ENCODE assay signal across 8 cellular contexts in the genomic region with DNA sequence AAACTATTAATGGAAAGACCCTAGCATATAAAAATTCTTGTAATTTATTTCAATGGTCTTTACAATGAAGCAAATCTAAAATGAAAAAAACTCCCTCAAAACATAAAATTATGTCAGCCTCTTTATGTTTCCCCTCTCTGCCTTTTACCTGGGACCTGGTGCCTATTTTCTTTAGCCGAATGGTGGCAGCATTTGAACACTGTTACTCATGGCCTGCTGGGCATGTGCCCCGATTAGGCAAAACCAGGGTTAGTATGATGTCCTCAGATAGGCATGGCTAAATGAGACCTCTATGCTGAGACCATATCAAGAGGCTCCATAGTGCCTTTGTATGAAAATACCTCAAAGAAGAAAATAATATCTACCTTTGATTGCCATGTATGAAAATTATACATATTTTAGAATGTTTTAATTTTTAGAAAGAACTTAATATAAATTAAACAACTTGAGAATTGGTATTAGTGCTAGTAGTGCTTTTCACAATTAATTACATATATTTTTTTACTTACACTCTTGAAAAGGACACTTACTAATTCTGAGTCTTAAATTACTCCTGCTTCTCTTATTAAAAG. TPM values are rescaled to one million over a fixed set of nuclear protein-coding genes. Genes with fewer than 3 reads are reported as not detected.
DNase-seq lines count a peak whose midpoint lies in the region; ATAC-seq and TF ChIP-seq lines count a peak whose summit lies in the region.

No MANE protein-coding gene starts in this region.

- no peaks in the 10 kb centered on the region for H3K4me1 ChIP-seq in DOHH2 (ENCODE audit: control insufficient read depth, low read length)
- no peaks in the 10 kb centered on the region for H3K4me1 ChIP-seq in SK-N-SH (ENCODE audit: control insufficient read depth in 1 of 2, insufficient read depth in 2 of 2, low read depth in 1 of 2, low read length in 1 of 2)
- peaks cover 0 to 15% (median 4%) of the 10 kb centered on the region in 4 donors for H3K4me1 ChIP-seq in sigmoid colon

- H3K4me3 ChIP-seq in DOHH2 (ENCODE audit: low read length), result no peak overlapping the region
- H3K4me3 ChIP-seq in LNCaP clone FGC (ENCODE audit: low read depth, low read length), result no peak overlapping the region
- H3K4me3 ChIP-seq in SK-N-SH (ENCODE audit: low read depth in 2 of 2, low read length in 1 of 2), result no peak overlapping the region
- H3K4me3 ChIP-seq in sigmoid colon, result no peak overlapping the region

- TF ChIP-seq CTCF in DOHH2 (IDR thresholded peaks at IDR 0.05; ENCODE audit: low read depth, low read length, poor library complexity, severe bottlenecking) (peak; percentile 30), GM20000 (IDR thresholded peaks at IDR 0.05; ENCODE audit: extremely low read depth, missing control alignments) (peak; percentile 5), LNCaP clone FGC (IDR thresholded peaks at IDR 0.05; ENCODE audit: control insufficient read depth, extremely low read depth, insufficient read depth) (peak; percentile 72), SK-N-SH (IDR thresholded peaks at IDR 0.05) (peak; percentile 69), sigmoid colon (IDR thresholded peaks at IDR 0.05) (peak in 1 of 4 experiments; percentile 24)

- TF ChIP-seq POLR2A in sigmoid colon (IDR thresholded peaks at IDR 0.05), result no peak

- H3K27ac ChIP-seq in DOHH2 (ENCODE audit: low read depth, low read length) (no peak overlapping the region), SK-N-SH (ENCODE audit: low read depth in 2 of 2, low read length in 1 of 2) (no peak overlapping the region), sigmoid colon (peak overlapping the region in 1 of 4 donors; percentile 19)

- no peak overlapping the region for H2AFZ ChIP-seq in SK-N-SH (ENCODE audit: low read depth)

- H3F3A ChIP-seq in DOHH2 (ENCODE audit: control insufficient read depth, insufficient read depth) (no peaks in the 10 kb centered on the region), SK-N-SH (replicated peaks; ENCODE audit: insufficient read depth) (no peaks in the 10 kb centered on the region)

- H3K9me2 ChIP-seq in DOHH2 (replicated peaks; ENCODE audit: control insufficient read depth, low read length) (no peaks in the 10 kb centered on the region), SK-N-SH (no peaks in the 10 kb centered on the region)

- intact Hi-C loops in sigmoid colon (cut with DNase I), result no loop called here

- H3K36me3 ChIP-seq in DOHH2 (ENCODE audit: control insufficient read depth, low read length) (no peaks in the 10 kb centered on the region), SK-N-SH (replicated peaks in 1 of 2; ENCODE audit: control insufficient read depth in 1 of 2, insufficient read depth in 2 of 2, low read length in 1 of 2) (no peaks in the 10 kb centered on the region), sigmoid colon (no peaks in the 10 kb centered on the region)

- 5% methylated on average over 2 of the region's 2 CpGs for WGBS in SK-N-SH (ENCODE audit: low lambda C conversion rate)
- WGBS in sigmoid colon, 2 donors, result 25% methylated on average over 2 of the region's 2 CpGs

- H3K27me3 ChIP-seq in DOHH2 (ENCODE audit: control insufficient read depth, low read length), result 0 out of 2 replicates have a peak, but pooled peaks cover 2% of the 10 kb centered on the region
- no peaks in the 10 kb centered on the region for H3K27me3 ChIP-seq in SK-N-SH (ENCODE audit: insufficient read depth)
- no peaks in the 10 kb centered on the region for H3K27me3 ChIP-seq in sigmoid colon

- POLR2A ChIA-PET in SK-N-SH (lab: Yijun Ruan, JAX), result no interaction called here

- ATAC-seq in HG02763 (IDR thresholded peaks at IDR 0.05; ENCODE audit: unreplicated experiment), result no peak
- no peak for ATAC-seq in HG02970 (IDR thresholded peaks at IDR 0.05; ENCODE audit: low FRiP score, unreplicated experiment)

- peak; percentile 67 for TF ChIP-seq RAD21 in SK-N-SH (IDR thresholded peaks at IDR 0.05; ENCODE audit: low read length)

- peak; percentile 20 for DNase-seq in GM20000 (ENCODE audit: low spot score)
- DNase-seq in LNCaP clone FGC (ENCODE audit: low read depth), result no peak
- peak; percentile 30 for DNase-seq in SK-N-SH
- DNase-seq in hepatic stellate cell (ENCODE audit: low spot score), result peak; percentile 2
- no peak for DNase-seq in sigmoid colon

- no peaks in the 10 kb centered on the region for H3K79me2 ChIP-seq in DOHH2 (ENCODE audit: control insufficient read depth, low read length)
- H3K79me2 ChIP-seq in SK-N-SH (ENCODE audit: insufficient read depth), result no peaks in the 10 kb centered on the region

- no peak for TF ChIP-seq EP300 in SK-N-SH (IDR thresholded peaks at IDR 0.05; ENCODE audit: borderline replicate concordance in 1 of 2, low read depth in 1 of 2, low read length in 1 of 2)
- no peak for TF ChIP-seq EP300 in sigmoid colon (IDR thresholded peaks at IDR 0.05)

- H4K20me1 ChIP-seq in DOHH2 (ENCODE audit: control insufficient read depth, insufficient read depth, low read depth, low read length) (no peaks in the 10 kb centered on the region), SK-N-SH (ENCODE audit: insufficient read depth) (no peaks in the 10 kb centered on the region)

- H3K9me3 ChIP-seq in DOHH2 (ENCODE audit: control insufficient read depth, insufficient read depth, low read length) (no peaks in the 10 kb centered on the region), SK-N-SH (no peaks in the 10 kb centered on the region), sigmoid colon (no peaks in the 10 kb centered on the region)

- H3K4me2 ChIP-seq in DOHH2 (ENCODE audit: low read length) (no peak overlapping the region), SK-N-SH (no peak overlapping the region)

- CTCF ChIA-PET in SK-N-SH (lab: Yijun Ruan, JAX), result interaction anchor here (0.6 to 1.2 kb wide), 5 partner anchors 10 to 87 kb away, joined by 3 to 12 read pairs (median 3); no protein-coding TSS in a partner anchor

- H3K9ac ChIP-seq in SK-N-SH, result no peak overlapping the region

TF ChIP-seq in SK-N-SH, 30 proteins besides CTCF, POLR2A, EP300 and RAD21:
- TF ChIP-seq, protein P1, sequence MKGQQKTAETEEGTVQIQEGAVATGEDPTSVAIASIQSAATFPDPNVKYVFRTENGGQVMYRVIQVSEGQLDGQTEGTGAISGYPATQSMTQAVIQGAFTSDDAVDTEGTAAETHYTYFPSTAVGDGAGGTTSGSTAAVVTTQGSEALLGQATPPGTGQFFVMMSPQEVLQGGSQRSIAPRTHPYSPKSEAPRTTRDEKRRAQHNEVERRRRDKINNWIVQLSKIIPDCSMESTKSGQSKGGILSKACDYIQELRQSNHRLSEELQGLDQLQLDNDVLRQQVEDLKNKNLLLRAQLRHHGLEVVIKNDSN (IDR thresholded peaks at IDR 0.05; ENCODE audit: borderline replicate concordance, low read depth), result no peak
- TF ChIP-seq SMC3 (IDR thresholded peaks at IDR 0.05; ENCODE audit: low read depth, low read length), result peak; percentile 34

RNA-seq across cellular contexts. Expression of a gene that starts 22.5 kb away (rescaled TPM):
- 0.07 TPM in 1 of 2 replicates, not detected in the other for polyA plus RNA-seq in SK-N-SH (2012; rRNA removed)
- 0.05 TPM in 2 replicates for polyA plus RNA-seq in SK-N-SH (2012; cell fraction: cytosol; rRNA removed)
- polyA plus RNA-seq in SK-N-SH (2012; cell fraction: nucleus; rRNA removed), result 0.06 and 0.10 TPM in 2 replicates
- total RNA-seq in sigmoid colon, result not detected
- polyA plus RNA-seq in sigmoid colon, result not detected

Comparison
In these comparisons a context has a peak if more than half of its experiments do, and no peak if none do; other contexts are left out.
1. DNase-seq: peak in GM20000 (single experiment), SK-N-SH (single experiment) and hepatic stellate cell (single experiment); none in LNCaP clone FGC (single experiment) and sigmoid colon (single experiment).